ENCODE assay signal across 8 cellular contexts in the genomic region with DNA sequence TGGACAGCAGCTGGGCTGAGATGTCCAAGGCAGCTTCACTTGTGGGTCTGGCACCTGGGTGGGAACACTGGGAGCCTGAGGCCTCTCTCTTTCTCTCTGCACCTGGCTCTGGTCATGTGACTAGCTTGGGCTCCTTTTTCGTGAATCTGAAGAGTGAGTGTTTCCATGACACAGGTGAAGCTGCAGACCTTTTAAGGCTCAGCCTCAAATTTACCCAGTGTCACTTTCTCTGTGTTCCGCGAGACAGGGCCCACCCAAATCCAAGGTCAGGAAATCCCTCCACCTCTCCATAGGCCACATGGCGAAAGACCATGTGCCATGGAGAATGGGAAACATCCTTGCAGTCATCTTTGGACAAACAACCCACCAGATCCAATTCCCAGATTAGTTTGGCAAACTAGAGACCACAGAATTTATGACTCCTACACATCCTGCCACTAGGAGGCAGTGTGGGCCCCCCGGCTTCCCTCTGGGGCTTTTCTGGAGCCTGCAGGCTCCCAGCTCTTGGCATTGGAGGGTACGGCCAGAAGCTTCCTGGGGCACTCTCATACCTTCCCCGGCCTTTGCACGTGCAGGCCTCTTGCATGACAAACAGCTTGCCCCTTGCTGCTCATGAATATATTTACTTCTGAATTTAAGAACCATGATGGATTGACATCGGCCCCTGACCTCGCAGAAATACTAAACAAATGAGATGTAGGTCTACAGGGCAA.
A peak's percentile ranks its signal among the peaks of the same experiment; 100 is the strongest.
DNase-seq lines count a peak whose midpoint lies in the region; ATAC-seq and TF ChIP-seq lines count a peak whose summit lies in the region.

No MANE protein-coding gene starts in this region.

- H3K4me3 ChIP-seq in adrenal gland (no peak overlapping the region), testis (no peak overlapping the region)

- CTCF ChIA-PET in activated CD4-positive, alpha-beta T cell treated with anti-CD3 and anti-CD28 coated beads for 36 hours (lab: Charles Lee), result interaction anchor here (0.6 to 1.4 kb wide), 6 partner anchors 9 to 268 kb away, joined by 3 to 5 read pairs (median 4); no protein-coding TSS in a partner anchor

- H3K36me3 Mint-ChIP-seq in activated CD4-positive, alpha-beta T cell treated with anti-CD3 and anti-CD28 coated beads for 36 hours (ENCODE audit: low read depth), result no peaks in the 10 kb centered on the region

- H3K9me3 ChIP-seq in adrenal gland (replicated peaks in 1 of 3) (no peaks in the 10 kb centered on the region), testis (no peaks in the 10 kb centered on the region)

- TF ChIP-seq CTCF in adrenal gland (IDR thresholded peaks at IDR 0.05) (peak; percentile 30 to 62 (median 57)), testis (IDR thresholded peaks at IDR 0.05) (peak in 2 of 3 experiments; percentile 37 to 66)

- H3K27me3 ChIP-seq in adrenal gland, result no peaks in the 10 kb centered on the region
- no peaks in the 10 kb centered on the region for H3K27me3 ChIP-seq in testis

- no peaks in the 10 kb centered on the region for H3K36me3 ChIP-seq in adrenal gland (replicated peaks in 1 of 2)
- no peaks in the 10 kb centered on the region for H3K36me3 ChIP-seq in testis (ENCODE audit: low read depth, missing control alignments)

- peak; percentile 16 for ATAC-seq in activated CD4-positive, alpha-beta T cell treated with anti-CD3 and anti-CD28 coated beads for 36 hours

- no peaks in the 10 kb centered on the region for H3K4me1 ChIP-seq in adrenal gland (replicated peaks in 1 of 2)
- no peaks in the 10 kb centered on the region for H3K4me1 ChIP-seq in testis

- TF ChIP-seq POLR2A in adrenal gland (IDR thresholded peaks at IDR 0.05) (no peak), testis (IDR thresholded peaks at IDR 0.05) (no peak)

- WGBS in adrenal gland, 4 donors, result 72 to 80% (median 77%) methylated on average over 9 to 10 of the region's 10 CpGs
- WGBS in testis, 2 donors, result 86 to 88% methylated on average over 10 of the region's 10 CpGs

- H3K9me3 Mint-ChIP-seq in activated CD4-positive, alpha-beta T cell treated with anti-CD3 and anti-CD28 coated beads for 36 hours (ENCODE audit: low read depth), result no peaks in the 10 kb centered on the region

- no peak overlapping the region for H3K4me3 Mint-ChIP-seq in activated CD4-positive, alpha-beta T cell treated with anti-CD3 and anti-CD28 coated beads for 36 hours

- no peak overlapping the region for H3K27ac Mint-ChIP-seq in activated CD4-positive, alpha-beta T cell treated with anti-CD3 and anti-CD28 coated beads for 36 hours

- H3K27me3 Mint-ChIP-seq in activated CD4-positive, alpha-beta T cell treated with anti-CD3 and anti-CD28 coated beads for 36 hours, result peaks cover 3% of the 10 kb centered on the region

- POLR2A ChIA-PET in activated CD4-positive, alpha-beta T cell treated with anti-CD3 and anti-CD28 coated beads for 36 hours (lab: Charles Lee), result no interaction called here

- intact Hi-C loops in activated CD4-positive, alpha-beta T cell treated with anti-CD3 and anti-CD28 coated beads for 36 hours (cut with DNase I, micrococcal nuclease), result loop anchor here (1.0 to 5.0 kb wide), 2 partner anchors 248 to 268 kb away; no protein-coding TSS in a partner anchor
- intact Hi-C loops in adrenal gland (cut with DNase I), result loop anchor here in 1 of 2 donors (5.0 to 10.0 kb wide), 2 partner anchors 268 to 326 kb away; no protein-coding TSS in a partner anchor
- intact Hi-C loops in testis (cut with DNase I; ENCODE audit: low total_unique reads), result no loop called here

- peak; percentile 62 for DNase-seq in activated CD4-positive, alpha-beta T cell treated with anti-CD3 and anti-CD28 coated beads for 36 hours
- DNase-seq in activated CD4-positive, alpha-beta T cell treated with anti-CD3 and anti-CD28 coated beads, Interleukin-2, amount 50 U/mL, for 1 hour, result no peak
- DNase-seq in NCI-H146 (lab: John Stamatoyannopoulos, UW) (peak; percentile 43), adrenal gland (peak; percentile 17 to 67 (median 34)), left kidney (ENCODE audit: low read depth, low spot score) (peak; percentile 52), testis (peak; percentile 48), NCI-H2171 treated with DMSO at 0.1 percent for 48 hours (lab: John Stamatoyannopoulos, UW) (no peak), T-helper 1 cell (no peak)

- no peaks in the 10 kb centered on the region for H3K4me1 Mint-ChIP-seq in activated CD4-positive, alpha-beta T cell treated with anti-CD3 and anti-CD28 coated beads for 36 hours

- H3K27ac ChIP-seq in adrenal gland, result no peak overlapping the region
- H3K27ac ChIP-seq in testis, result no peak overlapping the region

Comparison
In these comparisons a context has a peak if more than half of its experiments do, and no peak if none do; other contexts are left out.
1. DNase-seq: peak in activated CD4-positive, alpha-beta T cell treated with anti-CD3 and anti-CD28 coated beads for 36 hours (single experiment), NCI-H146 (single experiment), adrenal gland (7 of 7), left kidney (single experiment) and testis (single experiment); none in activated CD4-positive, alpha-beta T cell treated with anti-CD3 and anti-CD28 coated beads, Interleukin-2, amount 50 U/mL, for 1 hour (single experiment), NCI-H2171 treated with DMSO at 0.1 percent for 48 hours (single experiment) and T-helper 1 cell (0 of 5).